In genomic region chr18:26840965-26841364, GRCh38 we compare ENCODE assay signal across 20 cellular contexts. TPM values are rescaled to one million over a fixed set of nuclear protein-coding genes. Genes with fewer than 3 reads are reported as not detected.
A peak's percentile ranks its signal among the peaks of the same experiment; 100 is the strongest.
DNase-seq lines count a peak whose midpoint lies in the region; ATAC-seq and TF ChIP-seq lines count a peak whose summit lies in the region.
"Had no signal": no experiment of that assay in that cellular context is flagged by ENCODE, and none has a peak within 500 bp of the region (broad histone marks: within the 10 kb centered on the region; RNA-seq: fewer than 3 reads in every experiment).

No MANE protein-coding gene starts in this region.

- H3K4me1 ChIP-seq in right lobe of liver, result no peaks in the 10 kb centered on the region

- H3K9me3 ChIP-seq in right lobe of liver, result no peaks in the 10 kb centered on the region
- H3K9me3 ChIP-seq: SK-N-SH had no signal

- POLR2A ChIA-PET in WTC11 (lab: Charles Lee), result interaction anchor here (0.7 kb wide), 1 partner anchor 32 kb away, joined by 6 read pairs; no protein-coding TSS in a partner anchor

- H3K27ac ChIP-seq in right lobe of liver, result no peak overlapping the region
- H3K27ac ChIP-seq: GM23248 had no signal

- H3K4me3 ChIP-seq in right lobe of liver, result no peak overlapping the region
- H3K4me3 ChIP-seq: GM23248 had no signal

- H3K4me1 Mint-ChIP-seq in WTC11, result no peaks in the 10 kb centered on the region
- H3K4me1 Mint-ChIP-seq: IgD-negative memory B cell had no signal

- intact Hi-C loops in right lobe of liver (cut with DNase I), result no loop called here

- ATAC-seq in WTC11 (peak; percentile 60), right lobe of liver (peak; percentile 32 to 81 (median 54)), HG03139 (IDR thresholded peaks at IDR 0.05; ENCODE audit: unreplicated experiment) (no peak)
- ATAC-seq: Right ventricle myocardium inferior had no signal

- H3K36me3 ChIP-seq in right lobe of liver, result no peaks in the 10 kb centered on the region

- WGBS in right lobe of liver (ENCODE audit: insufficient coverage, low coverage, low lambda C conversion rate, missing lambda C conversion rate), result 45% methylated on average over 5 of the region's 5 CpGs

- no peak for TF ChIP-seq POLR2A in right lobe of liver (IDR thresholded peaks at IDR 0.05)

- H3K4me3 Mint-ChIP-seq in WTC11, result no peak overlapping the region
- H3K4me3 Mint-ChIP-seq: HFFc6, IgD-negative memory B cell had no signal

- TF ChIP-seq CTCF in WTC11 (IDR thresholded peaks at IDR 0.05) (no peak), right lobe of liver (IDR thresholded peaks at IDR 0.05) (peak; percentile 9 to 41 (median 22))

- peaks cover 10% of the 10 kb centered on the region for H3K36me3 Mint-ChIP-seq in WTC11
- H3K36me3 Mint-ChIP-seq: IgD-negative memory B cell had no signal

- peaks cover 15% of the 10 kb centered on the region for H3K9me3 Mint-ChIP-seq in WTC11

- H3K27ac Mint-ChIP-seq in WTC11, result no peak overlapping the region
- H3K27ac Mint-ChIP-seq: HFFc6, IgD-negative memory B cell had no signal

- H3K27me3 ChIP-seq in right lobe of liver, result no peaks in the 10 kb centered on the region

- no peaks in the 10 kb centered on the region for H3K27me3 Mint-ChIP-seq in WTC11 (ENCODE audit: low read depth)
- H3K27me3 Mint-ChIP-seq: IgD-negative memory B cell had no signal

- CTCF ChIA-PET in WTC11 (lab: Charles Lee), result interaction anchor here (0.7 to 2.1 kb wide), 16 partner anchors 11 to 563 kb away, joined by 3 to 8 read pairs (median 3); partner anchors contain the start of gene AQP4

- DNase-seq in NCI-H82 (lab: John Stamatoyannopoulos, UW) (peak; percentile 2), NCI-H82 treated with DMSO at 0.1 percent for 48 hours (lab: John Stamatoyannopoulos, UW; ENCODE audit: unreplicated experiment) (no peak), HuH-7 (ENCODE audit: low spot score) (peak; percentile 26), WTC11 (ENCODE audit: low spot score) (no peak), right lobe of liver (no peak), RKO (ENCODE audit: low spot score) (no peak)
- no peak for DNase-seq in stimulated activated naive CD4-positive, alpha-beta T cell treated with Interleukin-2 at 50 U/mL for 16 hours (lab: John Stamatoyannopoulos, UW)
- DNase-seq: C1 segment of cervical spinal cord, DMS 273 treated with DMSO at 0.1 percent for 48 hours, GM23248, HFFc6, Kasumi-1, NCI-H1105 treated with DMSO at 0.1 percent for 48 hours, NCI-H187 treated with DMSO at 0.1 percent for 48 hours, NCI-H526 treated with DMSO at 0.1 percent for 48 hours, SK-N-SH, T-helper 1 cell had no signal

TF ChIP-seq in WTC11, 78 proteins besides CTCF, POLR2A, EP300 and RAD21 (continues in another document):
- TF ChIP-seq EMX1 (CRISPR knock-in tag; IDR thresholded peaks at IDR 0.05) (no peak), PRRX2 (CRISPR knock-in tag; IDR thresholded peaks at IDR 0.05) (no peak), HMGA2 (CRISPR knock-in tag; IDR thresholded peaks at IDR 0.05) (no peak), ESRRA (CRISPR knock-in tag; IDR thresholded peaks at IDR 0.05; ENCODE audit: borderline replicate concordance) (no peak), E2F5 (CRISPR knock-in tag; IDR thresholded peaks at IDR 0.05) (no peak), SMAD4 (CRISPR knock-in tag; IDR thresholded peaks at IDR 0.05) (no peak), ZNF423 (CRISPR knock-in tag; IDR thresholded peaks at IDR 0.05) (no peak), ZNF121 (CRISPR knock-in tag; IDR thresholded peaks at IDR 0.05) (no peak), ZNF219 (CRISPR knock-in tag; IDR thresholded peaks at IDR 0.05; ENCODE audit: borderline replicate concordance) (no peak), ATF2 (CRISPR knock-in tag; IDR thresholded peaks at IDR 0.05; ENCODE audit: borderline replicate concordance, low read depth) (no peak), JAZF1 (CRISPR knock-in tag; IDR thresholded peaks at IDR 0.05) (no peak), OVOL2 (CRISPR knock-in tag; IDR thresholded peaks at IDR 0.05; ENCODE audit: borderline replicate concordance) (no peak), ETV6 (CRISPR knock-in tag; IDR thresholded peaks at IDR 0.05) (no peak), TEAD1 (CRISPR knock-in tag; IDR thresholded peaks at IDR 0.05) (no peak), PREB (CRISPR knock-in tag; IDR thresholded peaks at IDR 0.05; ENCODE audit: borderline replicate concordance) (no peak)
- TF ChIP-seq, protein P1, sequence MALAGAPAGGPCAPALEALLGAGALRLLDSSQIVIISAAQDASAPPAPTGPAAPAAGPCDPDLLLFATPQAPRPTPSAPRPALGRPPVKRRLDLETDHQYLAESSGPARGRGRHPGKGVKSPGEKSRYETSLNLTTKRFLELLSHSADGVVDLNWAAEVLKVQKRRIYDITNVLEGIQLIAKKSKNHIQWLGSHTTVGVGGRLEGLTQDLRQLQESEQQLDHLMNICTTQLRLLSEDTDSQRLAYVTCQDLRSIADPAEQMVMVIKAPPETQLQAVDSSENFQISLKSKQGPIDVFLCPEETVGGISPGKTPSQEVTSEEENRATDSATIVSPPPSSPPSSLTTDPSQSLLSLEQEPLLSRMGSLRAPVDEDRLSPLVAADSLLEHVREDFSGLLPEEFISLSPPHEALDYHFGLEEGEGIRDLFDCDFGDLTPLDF (CRISPR knock-in tag; IDR thresholded peaks at IDR 0.05), result no peak
- TF ChIP-seq, protein P2, sequence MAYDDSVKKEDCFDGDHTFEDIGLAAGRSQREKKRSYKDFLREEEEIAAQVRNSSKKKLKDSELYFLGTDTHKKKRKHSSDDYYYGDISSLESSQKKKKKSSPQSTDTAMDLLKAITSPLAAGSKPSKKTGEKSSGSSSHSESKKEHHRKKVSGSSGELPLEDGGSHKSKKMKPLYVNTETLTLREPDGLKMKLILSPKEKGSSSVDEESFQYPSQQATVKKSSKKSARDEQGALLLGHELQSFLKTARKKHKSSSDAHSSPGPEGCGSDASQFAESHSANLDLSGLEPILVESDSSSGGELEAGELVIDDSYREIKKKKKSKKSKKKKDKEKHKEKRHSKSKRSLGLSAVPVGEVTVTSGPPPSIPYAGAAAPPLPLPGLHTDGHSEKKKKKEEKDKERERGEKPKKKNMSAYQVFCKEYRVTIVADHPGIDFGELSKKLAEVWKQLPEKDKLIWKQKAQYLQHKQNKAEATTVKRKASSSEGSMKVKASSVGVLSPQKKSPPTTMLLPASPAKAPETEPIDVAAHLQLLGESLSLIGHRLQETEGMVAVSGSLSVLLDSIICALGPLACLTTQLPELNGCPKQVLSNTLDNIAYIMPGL (CRISPR knock-in tag; IDR thresholded peaks at IDR 0.05), result no peak
- TF ChIP-seq, protein P3, sequence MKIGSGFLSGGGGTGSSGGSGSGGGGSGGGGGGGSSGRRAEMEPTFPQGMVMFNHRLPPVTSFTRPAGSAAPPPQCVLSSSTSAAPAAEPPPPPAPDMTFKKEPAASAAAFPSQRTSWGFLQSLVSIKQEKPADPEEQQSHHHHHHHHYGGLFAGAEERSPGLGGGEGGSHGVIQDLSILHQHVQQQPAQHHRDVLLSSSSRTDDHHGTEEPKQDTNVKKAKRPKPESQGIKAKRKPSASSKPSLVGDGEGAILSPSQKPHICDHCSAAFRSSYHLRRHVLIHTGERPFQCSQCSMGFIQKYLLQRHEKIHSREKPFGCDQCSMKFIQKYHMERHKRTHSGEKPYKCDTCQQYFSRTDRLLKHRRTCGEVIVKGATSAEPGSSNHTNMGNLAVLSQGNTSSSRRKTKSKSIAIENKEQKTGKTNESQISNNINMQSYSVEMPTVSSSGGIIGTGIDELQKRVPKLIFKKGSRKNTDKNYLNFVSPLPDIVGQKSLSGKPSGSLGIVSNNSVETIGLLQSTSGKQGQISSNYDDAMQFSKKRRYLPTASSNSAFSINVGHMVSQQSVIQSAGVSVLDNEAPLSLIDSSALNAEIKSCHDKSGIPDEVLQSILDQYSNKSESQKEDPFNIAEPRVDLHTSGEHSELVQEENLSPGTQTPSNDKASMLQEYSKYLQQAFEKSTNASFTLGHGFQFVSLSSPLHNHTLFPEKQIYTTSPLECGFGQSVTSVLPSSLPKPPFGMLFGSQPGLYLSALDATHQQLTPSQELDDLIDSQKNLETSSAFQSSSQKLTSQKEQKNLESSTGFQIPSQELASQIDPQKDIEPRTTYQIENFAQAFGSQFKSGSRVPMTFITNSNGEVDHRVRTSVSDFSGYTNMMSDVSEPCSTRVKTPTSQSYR (CRISPR knock-in tag; IDR thresholded peaks at IDR 0.05), result no peak

RNA-seq across cellular contexts. Expression of gene AQP4, which starts 24.5 kb away (rescaled TPM):
- total RNA-seq in WTC11 (2021) (2.8 to 4.5 TPM (median 3.7 TPM) in 3 replicates), right lobe of liver (1 to 10 TPM in 5 of 6 experiments, under 1 TPM in 1; 0.82 to 1.7 (median 1.2) TPM)
- total RNA-seq: GM23248, HFFc6 had no signal

Comparison
In these comparisons a context has a peak if more than half of its experiments do, and no peak if none do; other contexts are left out.
1. DNase-seq: peak in NCI-H82 (single experiment) and HuH-7 (single experiment); none in NCI-H82 treated with DMSO at 0.1 percent for 48 hours (single experiment), WTC11 (single experiment), right lobe of liver (0 of 3), stimulated activated naive CD4-positive, alpha-beta T cell treated with Interleukin-2 at 50 U/mL for 16 hours (single experiment) and RKO (single experiment).